ENCODE assay signal across 33 cellular contexts in genomic region chr13:93517658-93518057, GRCh38.
"Had no signal": no experiment of that assay in that cellular context is flagged by ENCODE, and none has a peak within 500 bp of the region (broad histone marks: within the 10 kb centered on the region; RNA-seq: fewer than 3 reads in every experiment).

No MANE protein-coding gene starts in this region.

- H3K36me3 ChIP-seq: MG63 had no signal

- H3K9me3 ChIP-seq: MG63 had no signal

- H3K27me3 ChIP-seq: MG63 had no signal

- DNase-seq: Karpas-422, Kasumi-1, MG63, MM.1S, MV-4-11, NCI-H1048, NCI-H1092, NCI-H1092 treated with DMSO at 0.1 percent for 48 hours, NCI-H1105, NCI-H1105 treated with DMSO at 0.1 percent for 48 hours, NCI-H1417, NCI-H1417 treated with DMSO at 0.1 percent for 48 hours, NCI-H1436, NCI-H1436 treated with DMSO at 0.1 percent for 48 hours, NCI-H146, NCI-H1694, NCI-H1694 treated with DMSO at 0.1 percent for 48 hours, NCI-H187, NCI-H187 treated with DMSO at 0.1 percent for 48 hours, NCI-H1930, NCI-H2029, NCI-H2029 treated with DMSO at 0.1 percent for 48 hours, NCI-H2081, NCI-H2081 treated with DMSO at 0.1 percent for 48 hours, NCI-H2107, NCI-H2171, NCI-H2227 treated with DMSO at 0.1 percent for 48 hours, NCI-H226, NCI-H345, NCI-H446, NCI-H446 treated with DMSO at 0.1 percent for 48 hours, NCI-H510A, NCI-H510A treated with DMSO at 0.1 percent for 48 hours had no signal

- H3K4me3 ChIP-seq: MG63 had no signal
